1 cellular context compared by ENCODE assay signal in genomic region chr12:121794532-121795028, GRCh38.
TF ChIP-seq lines count a peak whose summit lies in the region.

No MANE protein-coding gene starts in this region.

TF ChIP-seq in endothelial cell of umbilical vein, 7 proteins besides CTCF, POLR2A, EP300 and RAD21 (continued from another document):
- no peak for TF ChIP-seq POLR2AphosphoS5 (IDR thresholded peaks at IDR 0.05; ENCODE audit: insufficient read depth, low read depth, low read length)
- no peak for TF ChIP-seq GATA2 (IDR thresholded peaks at IDR 0.05; ENCODE audit: insufficient read depth, insufficient read length, low read depth, low read length)
- no peak for TF ChIP-seq EZH2 (IDR thresholded peaks at IDR 0.05; ENCODE audit: borderline replicate concordance, low read depth, low read length, severe bottlenecking)
TF ChIP-seq in endothelial cell of umbilical vein: peak in this region for 0.
